Comparison of ENCODE assay signal across 16 cellular contexts in the genomic region with DNA sequence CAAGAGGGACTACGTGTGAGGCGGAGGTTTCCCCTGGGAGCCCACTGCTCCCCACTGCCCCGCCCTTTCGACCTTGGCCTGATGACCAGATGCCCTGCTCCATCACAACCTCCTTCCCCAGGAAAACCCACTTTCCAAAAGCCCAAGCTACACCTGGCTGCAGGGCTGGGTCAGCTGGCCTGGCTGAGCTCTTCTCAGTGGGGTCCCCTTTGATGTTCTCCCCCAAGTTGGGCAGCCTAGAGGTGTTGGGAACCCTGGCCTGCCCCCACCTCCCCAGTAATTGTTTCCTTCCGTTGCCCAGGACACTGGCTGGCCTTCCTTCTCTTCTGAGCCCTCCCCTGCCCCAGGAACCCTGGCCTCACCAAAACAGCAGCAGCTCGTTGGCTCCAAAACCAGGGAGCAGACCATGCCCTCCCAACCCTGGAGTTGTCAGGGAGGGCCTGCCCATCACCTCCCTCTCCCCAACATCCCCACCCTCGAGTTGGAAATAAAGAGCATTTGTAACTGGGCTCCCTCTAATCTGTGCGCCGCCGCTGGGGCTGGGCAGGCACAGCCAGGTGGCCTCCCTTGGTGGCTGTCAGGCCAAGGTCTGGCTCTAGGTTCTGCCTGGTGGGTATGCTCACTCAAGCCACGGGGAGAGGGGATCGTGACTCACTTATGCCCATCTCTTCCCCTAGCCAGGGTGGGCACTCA. TPM values are rescaled to one million over a fixed set of nuclear protein-coding genes. Genes with fewer than 3 reads are reported as not detected.
"Had no signal": no experiment of that assay in that cellular context is flagged by ENCODE, and none has a peak within 500 bp of the region (broad histone marks: within the 10 kb centered on the region; RNA-seq: fewer than 3 reads in every experiment).

No MANE protein-coding gene starts in this region.

- H3K27me3 ChIP-seq: body of pancreas had no signal

- H3K27ac ChIP-seq: left ventricle myocardium inferior, neutrophil had no signal

- ATAC-seq: activated CD8-positive, alpha-beta T cell treated with anti-CD3 and anti-CD28 coated beads, Interleukin-2, amount 10 ng/mL, durations not matched to agents 7 days and 5 days; activated naive CD4-positive, alpha-beta T cell treated with anti-CD3 and anti-CD28 coated beads, Interleukin-2, amount 50 U/mL, for 72 hours; activated T-cell treated with anti-CD3 and anti-CD28 coated beads, Interleukin-2, amount 50 U/mL, for 72 hours; body of pancreas; esophagus mucosa; naive thymus-derived CD8-positive, alpha-beta T cell; T-helper 17 cell had no signal

- H3K9me3 ChIP-seq: body of pancreas, left ventricle myocardium inferior, neutrophil had no signal

- H3K9ac ChIP-seq: parathyroid adenoma had no signal

- H3K4me3 ChIP-seq: body of pancreas, left ventricle myocardium inferior had no signal

- H3K36me3 ChIP-seq: left ventricle myocardium inferior had no signal

- DNase-seq: activated CD4-positive, alpha-beta T cell treated with anti-CD3 and anti-CD28 coated beads for 4 hours; activated CD8-positive, alpha-beta memory T cell treated with anti-CD3 and anti-CD28 coated beads, Interleukin-2, amount 50 U/mL, for 4 hours; activated CD8-positive, alpha-beta T cell treated with anti-CD3 and anti-CD28 coated beads, Interleukin-2, amount 10 ng/mL, durations not matched to agents 7 days and 5 days; activated gamma-delta T cell; activated T-cell treated with anti-CD3 and anti-CD28 coated beads, Interleukin-2, amount 50 U/mL, for 72 hours; amniotic stem cell; body of pancreas; caudate nucleus; left ventricle myocardium inferior; stimulated activated CD4-positive, alpha-beta T cell treated with anti-CD3 and anti-CD28 coated beads, Interleukin-2, amount 100 ng/mL, for 48 hours; T-helper 17 cell had no signal

RNA-seq across cellular contexts. Expression of a gene that starts 1.4 kb away (rescaled TPM):
- total RNA-seq: esophagus mucosa; naive thymus-derived CD8-positive, alpha-beta T cell; T-helper 17 cell had no signal

RNA-seq across cellular contexts. Expression of a gene that starts 3.8 kb away (rescaled TPM):
- total RNA-seq: activated CD8-positive, alpha-beta T cell treated with anti-CD3 and anti-CD28 coated beads, Interleukin-2, amount 10 ng/mL, durations not matched to agents 7 days and 5 days; activated naive CD4-positive, alpha-beta T cell treated with anti-CD3 and anti-CD28 coated beads, Interleukin-2, amount 50 U/mL, for 72 hours; activated T-cell treated with anti-CD3 and anti-CD28 coated beads, Interleukin-2, amount 50 U/mL, for 72 hours; esophagus mucosa; left ventricle myocardium inferior; naive thymus-derived CD8-positive, alpha-beta T cell; T-helper 17 cell had no signal
